Comparison of ENCODE assay signal across 8 cellular contexts in the genomic region with DNA sequence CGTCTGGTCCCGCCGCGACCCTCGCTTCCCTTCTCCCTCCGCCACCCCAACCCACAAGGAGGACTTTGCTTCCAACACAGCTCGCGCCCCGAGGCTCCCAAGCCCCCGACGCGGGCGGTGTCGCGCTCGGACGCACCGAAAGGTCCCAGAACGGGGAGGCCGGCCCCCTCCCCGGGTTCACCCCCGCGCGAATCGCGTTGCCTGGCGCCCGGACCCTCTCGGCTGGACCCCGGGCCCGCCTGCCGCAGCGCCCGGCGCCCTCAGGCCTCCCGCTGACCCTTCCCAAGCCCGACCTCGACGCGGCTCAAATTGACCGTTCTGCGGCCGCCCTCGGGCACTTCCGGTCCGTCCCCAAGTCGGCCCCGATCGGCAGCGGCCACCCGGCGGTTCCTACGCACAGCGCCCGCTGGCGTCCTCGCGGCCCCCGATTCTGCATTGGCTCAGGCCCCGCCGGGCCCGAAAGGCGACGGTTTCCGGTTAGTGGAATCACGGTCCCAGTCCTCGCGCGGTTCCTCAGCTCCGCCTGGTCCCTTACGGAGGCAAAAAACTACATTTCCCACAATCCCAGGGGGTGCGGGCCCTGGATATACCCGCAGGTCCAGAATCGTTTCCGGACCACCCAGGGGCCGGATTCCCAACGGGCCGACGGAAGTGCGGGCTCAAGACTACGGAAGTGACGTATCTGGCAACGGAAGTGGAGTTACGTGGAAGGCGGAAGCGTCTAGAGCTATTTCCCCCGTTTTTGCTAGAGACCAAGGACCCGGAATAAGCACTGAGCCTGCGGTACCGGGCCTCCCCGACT. TPM values are rescaled to one million over a fixed set of nuclear protein-coding genes. Genes with fewer than 3 reads are reported as not detected.
DNase-seq lines count a peak whose midpoint lies in the region; ATAC-seq lines count a peak whose summit lies in the region.

AURKAIP1 (minus strand) TSS at position 347 of the 802 bp plus-strand sequence. CDS start 451 bp downstream, outside the sequence.

- ATAC-seq in GM19043 (IDR thresholded peaks at IDR 0.05; ENCODE audit: low read depth, unreplicated experiment) = peak; percentile 83
- ATAC-seq in HG03378 (IDR thresholded peaks at IDR 0.05; ENCODE audit: unreplicated experiment) = peak; percentile 85

- peak; percentile 99 for DNase-seq in Ammon's horn (ENCODE audit: low spot score)
- peak; percentile 98 for DNase-seq in NCI-H460 (ENCODE audit: extremely low read depth, low read depth)
- DNase-seq in activated CD4-positive, CD25-positive, alpha-beta regulatory T cell treated with anti-CD3 and anti-CD28 coated beads, Interleukin-2, amount 50 U/mL, for 72 hours = peak; percentile 85
- peak; percentile 90 to 96 for DNase-seq in cerebellar nuclear complex (lab: John Stamatoyannopoulos, UW)
- peak; percentile 100 for DNase-seq in islet precursor cell
- DNase-seq in stimulated activated CD4-positive, alpha-beta T cell treated with anti-CD3 and anti-CD28 coated beads, Interleukin-12 subunit alpha, Interleukin-12 subunit beta, amount 100 ng/mL, for 48 hours (ENCODE audit: low read depth in 2 of 3, low spot score in 1 of 3) = peak; percentile 91 to 98 (median 92)

RNA-seq across cellular contexts. Expression of gene AURKAIP1, which starts in this region (rescaled TPM):
- total RNA-seq in NCI-H460 (2014; rRNA removed; shearing (Covaris generic)) = 103 and 128 TPM in 2 replicates
- 240 and 275 TPM in 2 replicates for polyA plus RNA-seq in NCI-H460 (2014; cell fraction: nucleus; rRNA removed)

Comparison
In these comparisons a context has a peak if more than half of its experiments do, and no peak if none do; other contexts are left out.
1. Peak in every context shown above with its lines: DNase-seq and ATAC-seq.